8 cellular contexts compared by ENCODE assay signal in the genomic region with DNA sequence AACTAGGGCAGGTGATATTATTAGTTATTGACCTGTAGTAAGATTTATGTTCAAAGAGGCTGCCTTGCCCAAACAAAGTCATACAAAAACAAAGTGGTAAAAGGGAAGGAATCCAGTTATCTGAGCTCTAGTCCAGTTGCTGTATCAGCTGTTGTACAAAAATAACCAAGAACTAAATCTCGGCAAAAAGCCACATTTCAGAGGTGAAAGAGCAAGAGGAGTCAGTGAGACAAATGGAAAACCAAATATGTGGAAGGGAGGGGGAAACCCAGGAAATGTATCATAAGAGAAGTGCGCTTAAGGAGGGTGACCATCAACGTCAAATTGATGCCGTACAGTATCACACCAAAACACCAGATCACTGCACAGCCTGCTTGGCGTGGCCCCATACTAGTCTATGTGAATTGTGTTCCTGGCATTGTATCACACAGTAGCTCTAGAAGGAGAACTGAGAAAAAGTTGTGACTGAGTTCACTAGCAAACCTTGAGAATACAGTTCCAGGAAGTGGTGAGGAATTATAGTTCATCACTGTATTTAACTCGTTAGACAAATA. TPM values are rescaled to one million over a fixed set of nuclear protein-coding genes. Genes with fewer than 3 reads are reported as not detected.
DNase-seq lines count a peak whose midpoint lies in the region; ATAC-seq and TF ChIP-seq lines count a peak whose summit lies in the region.

No MANE protein-coding gene starts in this region.

- peak overlapping the region; percentile 41 to 80 (median 76) for H3K4me3 Mint-ChIP-seq in naive thymus-derived CD8-positive, alpha-beta T cell
- H3K4me3 Mint-ChIP-seq in CD14-positive monocyte: no peak overlapping the region

- intact Hi-C loops in CD14-positive monocyte (cut with micrococcal nuclease): no loop called here

- peak overlapping the region; percentile 91 to 99 (median 98) for H3K27ac Mint-ChIP-seq in naive thymus-derived CD8-positive, alpha-beta T cell
- no peak overlapping the region for H3K27ac Mint-ChIP-seq in CD14-positive monocyte

- DNase-seq in activated T-cell treated with anti-CD3 and anti-CD28 coated beads, Interleukin-2, amount 50 U/mL, for 48 hours: peak; percentile 40 to 49
- peak in 7 of 10 donors; percentile 31 to 68 (median 50) for DNase-seq in naive thymus-derived CD8-positive, alpha-beta T cell
- DNase-seq in NCI-H1105 treated with DMSO at 0.1 percent for 48 hours (lab: John Stamatoyannopoulos, UW) (no peak), CD14-positive monocyte (ENCODE audit: low spot score) (no peak), glomerular visceral epithelial cell (ENCODE audit: extremely low spot score) (no peak), SKM-1 (lab: John Stamatoyannopoulos, UW; ENCODE audit: unreplicated experiment) (no peak)

- no peaks in the 10 kb centered on the region for H3K27me3 Mint-ChIP-seq in naive thymus-derived CD8-positive, alpha-beta T cell
- no peaks in the 10 kb centered on the region for H3K27me3 Mint-ChIP-seq in CD14-positive monocyte (ENCODE audit: low read depth in 3 of 3)

- peaks cover 41 to 93% (median 84%) of the 10 kb centered on the region in 4 donors for H3K4me1 Mint-ChIP-seq in naive thymus-derived CD8-positive, alpha-beta T cell
- peaks cover 1% of the 10 kb centered on the region for H3K4me1 Mint-ChIP-seq in CD14-positive monocyte

- H3K36me3 Mint-ChIP-seq in naive thymus-derived CD8-positive, alpha-beta T cell: peaks cover 0 to 23% (median 10%) of the 10 kb centered on the region in 3 donors
- H3K36me3 Mint-ChIP-seq in CD14-positive monocyte: peaks cover 16 to 33% of the 10 kb centered on the region in 2 donors

- no peak for TF ChIP-seq CTCF in CD14-positive monocyte (IDR thresholded peaks at IDR 0.05)

- POLR2A ChIA-PET in naive thymus-derived CD8-positive, alpha-beta T cell (lab: Charles Lee): interaction anchor here (0.7 to 7.4 kb wide), 5 partner anchors 22 to 346 kb away, joined by 3 to 71 read pairs (median 4); a partner anchor contains a TSS

- H3K9me3 Mint-ChIP-seq in naive thymus-derived CD8-positive, alpha-beta T cell: no peaks in the 10 kb centered on the region
- no peaks in the 10 kb centered on the region for H3K9me3 Mint-ChIP-seq in CD14-positive monocyte

- ATAC-seq in GM19023 (IDR thresholded peaks at IDR 0.05; ENCODE audit: unreplicated experiment): peak; percentile 53
- ATAC-seq in HG02885 (IDR thresholded peaks at IDR 0.05; ENCODE audit: poor library complexity, unreplicated experiment): peak; percentile 73
- ATAC-seq in naive thymus-derived CD8-positive, alpha-beta T cell: peak; percentile 52 to 54

RNA-seq across cellular contexts. Expression of a gene that starts 6.4 kb away (rescaled TPM):
- 10 to 100 TPM; 10.9 to 12.7 TPM for total RNA-seq in naive thymus-derived CD8-positive, alpha-beta T cell
- 1 to 10 TPM; 1.8 to 4.0 (median 3.2) TPM for polyA plus RNA-seq in naive thymus-derived CD8-positive, alpha-beta T cell
- polyA plus RNA-seq in CD14-positive monocyte: under 1 TPM; 0.12 to 0.20 TPM

Comparison
In these comparisons a context has a peak if more than half of its experiments do, and no peak if none do; other contexts are left out.
1. DNase-seq: peak in activated T-cell treated with anti-CD3 and anti-CD28 coated beads, Interleukin-2, amount 50 U/mL, for 48 hours (2 of 2) and naive thymus-derived CD8-positive, alpha-beta T cell (7 of 10); none in NCI-H1105 treated with DMSO at 0.1 percent for 48 hours (single experiment), CD14-positive monocyte (single experiment), glomerular visceral epithelial cell (single experiment) and SKM-1 (single experiment).
2. H3K27ac Mint-ChIP-seq: peak in naive thymus-derived CD8-positive, alpha-beta T cell (10 of 10); none in CD14-positive monocyte (0 of 7).
3. H3K4me3 Mint-ChIP-seq: peak in naive thymus-derived CD8-positive, alpha-beta T cell (10 of 10); none in CD14-positive monocyte (0 of 2).
4. Peak in every context shown above with its lines, with median percentiles within 50 percentile points of each other: ATAC-seq.